In genomic region chr7:131107343-131108211, GRCh38 we compare ENCODE assay signal across 8 cellular contexts.
DNase-seq lines count a peak whose midpoint lies in the region; ATAC-seq and TF ChIP-seq lines count a peak whose summit lies in the region.

No MANE protein-coding gene starts in this region.

- H3K27ac Mint-ChIP-seq in activated CD8-positive, alpha-beta T cell treated with anti-CD3 and anti-CD28 coated beads, Interleukin-2, amount 10 ng/mL, durations not matched to agents 7 days and 5 days: peak overlapping the region; percentile 97
- peak overlapping the region; percentile 100 for H3K27ac Mint-ChIP-seq in memory B cell

- no peaks in the 10 kb centered on the region for H3K27me3 Mint-ChIP-seq in activated CD8-positive, alpha-beta T cell treated with anti-CD3 and anti-CD28 coated beads, Interleukin-2, amount 10 ng/mL, durations not matched to agents 7 days and 5 days (ENCODE audit: low read depth)
- H3K27me3 Mint-ChIP-seq in memory B cell: no peaks in the 10 kb centered on the region

- H3K4me3 Mint-ChIP-seq in activated CD8-positive, alpha-beta T cell treated with anti-CD3 and anti-CD28 coated beads, Interleukin-2, amount 10 ng/mL, durations not matched to agents 7 days and 5 days: peak overlapping the region; percentile 96
- H3K4me3 Mint-ChIP-seq in memory B cell: peak overlapping the region; percentile 87

- no peaks in the 10 kb centered on the region for H3K9me3 Mint-ChIP-seq in activated CD8-positive, alpha-beta T cell treated with anti-CD3 and anti-CD28 coated beads, Interleukin-2, amount 10 ng/mL, durations not matched to agents 7 days and 5 days (ENCODE audit: insufficient read depth)
- H3K9me3 Mint-ChIP-seq in memory B cell: no peaks in the 10 kb centered on the region

- ATAC-seq in HG03342 (IDR thresholded peaks at IDR 0.05; ENCODE audit: unreplicated experiment) (peak; percentile 44), memory B cell (ENCODE audit: low read depth) (peak; percentile 40)
- peak; percentile 40 for ATAC-seq in activated CD8-positive, alpha-beta T cell treated with anti-CD3 and anti-CD28 coated beads, Interleukin-2, amount 10 ng/mL, durations not matched to agents 7 days and 5 days

- DNase-seq in C1 segment of cervical spinal cord (lab: John Stamatoyannopoulos, UW) (peak in 13 of 14 donors; percentile 14 to 87 (median 75)), NCI-H774 (lab: John Stamatoyannopoulos, UW) (peak; percentile 65), memory B cell (ENCODE audit: low spot score in 2 of 2) (peak; percentile 72 to 85)
- peak; percentile 85 for DNase-seq in activated CD8-positive, alpha-beta T cell treated with anti-CD3 and anti-CD28 coated beads, Interleukin-2, amount 10 ng/mL, durations not matched to agents 7 days and 5 days
- peak; percentile 52 for DNase-seq in effector CD8-positive, alpha-beta T cell (lab: John Stamatoyannopoulos, UW)
- peak; percentile 60 for DNase-seq in stimulated activated CD8-positive, alpha-beta memory T cell treated with anti-CD3 and anti-CD28 coated beads, Interleukin-12 subunit alpha, Interleukin-12 subunit beta, amount 100 ng/mL, for 4 hours (ENCODE audit: low read depth)

- H3K36me3 Mint-ChIP-seq in activated CD8-positive, alpha-beta T cell treated with anti-CD3 and anti-CD28 coated beads, Interleukin-2, amount 10 ng/mL, durations not matched to agents 7 days and 5 days (ENCODE audit: low read depth): peaks cover 6% of the 10 kb centered on the region
- H3K36me3 Mint-ChIP-seq in memory B cell: peaks cover 6% of the 10 kb centered on the region

- POLR2A ChIA-PET in activated CD8-positive, alpha-beta T cell treated with anti-CD3 and anti-CD28 coated beads, Interleukin-2, amount 10 ng/mL, durations not matched to agents 7 days and 5 days (lab: Charles Lee): interaction anchor here (0.6 to 4.7 kb wide), 10 partner anchors 15 to 248 kb away, joined by 3 to 26 read pairs (median 4); partner anchors contain the start of gene MKLN1

- TF ChIP-seq POLR2A in GM19099 (IDR thresholded peaks at IDR 0.05; ENCODE audit: extremely low read depth, insufficient read length, low read depth): peak; percentile 75

- peaks cover 65% of the 10 kb centered on the region for H3K4me1 Mint-ChIP-seq in activated CD8-positive, alpha-beta T cell treated with anti-CD3 and anti-CD28 coated beads, Interleukin-2, amount 10 ng/mL, durations not matched to agents 7 days and 5 days (ENCODE audit: low read depth)
- H3K4me1 Mint-ChIP-seq in memory B cell: peaks cover 45% of the 10 kb centered on the region

- CTCF ChIA-PET in activated CD8-positive, alpha-beta T cell treated with anti-CD3 and anti-CD28 coated beads, Interleukin-2, amount 10 ng/mL, durations not matched to agents 7 days and 5 days (lab: Charles Lee): interaction anchor here (0.8 to 3.2 kb wide), 8 partner anchors 10 to 240 kb away, joined by 3 to 14 read pairs (median 4); no protein-coding TSS in a partner anchor

Comparison
In these comparisons a context has a peak if more than half of its experiments do, and no peak if none do; other contexts are left out.
1. Peak in every context shown above with its lines: DNase-seq and ATAC-seq.